In the genomic region with DNA sequence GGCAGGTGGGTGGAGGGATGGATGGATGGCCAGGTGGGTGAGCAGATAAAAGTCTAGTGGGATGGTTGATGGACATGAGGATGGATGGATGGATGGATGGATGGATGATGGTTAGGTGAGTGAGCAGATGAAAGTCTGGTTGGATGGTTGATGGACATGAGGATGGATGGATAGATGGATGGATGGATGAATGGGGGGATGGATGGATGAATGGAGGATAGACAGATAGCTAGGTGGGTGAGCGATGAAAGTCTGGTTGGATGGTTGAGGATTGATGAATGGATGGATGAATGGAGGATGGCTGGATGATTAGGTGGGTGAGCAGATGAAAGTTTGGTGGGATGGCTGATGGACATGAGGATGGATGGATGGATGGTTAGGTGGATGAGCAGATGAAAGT, we compare ENCODE assay signal across 2 cellular contexts.
TF ChIP-seq lines count a peak whose summit lies in the region.

No MANE protein-coding gene starts in this region.

TF ChIP-seq in GM12891, 5 proteins besides CTCF, POLR2A, EP300 and RAD21:
- no peak for TF ChIP-seq SPI1 (IDR thresholded peaks at IDR 0.05; ENCODE audit: low read depth, low read length)
- TF ChIP-seq PAX5 (IDR thresholded peaks at IDR 0.05; ENCODE audit: insufficient read depth, low read length, severe bottlenecking) = no peak
- TF ChIP-seq POU2F2 (IDR thresholded peaks at IDR 0.05; ENCODE audit: low read depth, low read length) = no peak
- no peak for TF ChIP-seq TAF1 (IDR thresholded peaks at IDR 0.05; ENCODE audit: low read depth, low read length)
- TF ChIP-seq POLR2AphosphoS5 (IDR thresholded peaks at IDR 0.05; ENCODE audit: low read depth, low read length) = no peak

TF ChIP-seq in GM12878, 131 proteins besides CTCF, POLR2A, EP300 and RAD21:
- TF ChIP-seq SMC3 (IDR thresholded peaks at IDR 0.05; ENCODE audit: borderline replicate concordance, low read length) (no peak), HDGF (IDR thresholded peaks at IDR 0.05) (0 out of 2 replicates have a peak, but pooled peaks have one; percentile 41), HDAC6 (IDR thresholded peaks at IDR 0.05; ENCODE audit: unreplicated experiment) (no peak), ZNF217 (IDR thresholded peaks at IDR 0.05) (no peak)
